Comparison of ENCODE assay signal across 10 cellular contexts in the genomic region with DNA sequence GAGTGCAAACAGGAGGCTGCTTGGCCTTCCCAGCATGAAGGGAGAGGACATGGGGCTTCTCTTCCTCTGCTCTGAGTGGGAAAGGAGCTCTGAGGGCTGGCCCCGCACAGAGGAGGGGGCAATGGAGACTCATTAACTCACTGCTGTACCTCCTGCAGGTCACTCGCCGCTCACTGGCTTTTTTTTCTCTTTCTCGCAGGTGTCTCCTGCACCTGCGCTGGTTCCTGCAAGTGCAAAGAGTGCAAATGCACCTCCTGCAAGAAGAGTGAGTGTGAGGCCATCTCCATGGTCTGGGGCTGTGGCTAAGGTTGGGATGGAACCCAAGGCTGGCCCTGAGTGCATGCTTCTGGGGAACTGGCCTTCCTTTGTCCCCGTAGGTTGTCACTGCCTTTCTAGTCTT. TPM values are rescaled to one million over a fixed set of nuclear protein-coding genes. Genes with fewer than 3 reads are reported as not detected.
DNase-seq lines count a peak whose midpoint lies in the region; ATAC-seq, FAIRE-seq and TF ChIP-seq lines count a peak whose summit lies in the region.
"Had no signal": no experiment of that assay in that cellular context is flagged by ENCODE, and none has a peak within 500 bp of the region (broad histone marks: within the 10 kb centered on the region; RNA-seq: fewer than 3 reads in every experiment).

No MANE protein-coding gene starts in this region.

- H3K4me1 ChIP-seq in DOHH2 (ENCODE audit: control insufficient read depth, low read length) (peaks cover 5% of the 10 kb centered on the region), Peyer's patch (peaks cover 0 to 18% (median 2%) of the 10 kb centered on the region in 4 donors), parathyroid adenoma (peaks cover 8% of the 10 kb centered on the region), foreskin keratinocyte (peaks cover 9% of the 10 kb centered on the region)

- no peaks in the 10 kb centered on the region for H4K20me1 ChIP-seq in DOHH2 (ENCODE audit: control insufficient read depth, insufficient read depth, low read depth, low read length)

- TF ChIP-seq CTCF in DOHH2 (IDR thresholded peaks at IDR 0.05; ENCODE audit: low read depth, low read length, poor library complexity, severe bottlenecking) (no peak), Peyer's patch (IDR thresholded peaks at IDR 0.05) (no peak), epithelial cell of proximal tubule (conservative IDR thresholded peaks at IDR 0.05; ENCODE audit: low read depth, low read length) (no peak), parathyroid adenoma (IDR thresholded peaks at IDR 0.05) (no peak), foreskin keratinocyte (conservative IDR thresholded peaks at IDR 0.05) (no peak)

- DNase-seq in Peyer's patch (no peak), epithelial cell of proximal tubule (ENCODE audit: low read depth) (no peak), foreskin keratinocyte (no peak), GM12892 (ENCODE audit: insufficient read length) (no peak), ACHN (no peak)
- DNase-seq: hippocampal formation had no signal

- no peak overlapping the region for H3K4me3 ChIP-seq in DOHH2 (ENCODE audit: low read length)
- H3K4me3 ChIP-seq in Peyer's patch, result peak overlapping the region in 3 of 4 donors; percentile 64 to 74 (median 68)
- H3K4me3 ChIP-seq in epithelial cell of proximal tubule (ENCODE audit: low read depth, low read length), result peak overlapping the region; percentile 61
- no peak overlapping the region for H3K4me3 ChIP-seq in parathyroid adenoma (ENCODE audit: low read depth, low read length)

- no peaks in the 10 kb centered on the region for H3K9me2 ChIP-seq in DOHH2 (replicated peaks; ENCODE audit: control insufficient read depth, low read length)

- H3F3A ChIP-seq in DOHH2 (ENCODE audit: control insufficient read depth, insufficient read depth), result no peaks in the 10 kb centered on the region

- H3K27ac ChIP-seq in DOHH2 (ENCODE audit: low read depth, low read length) (no peak overlapping the region), Peyer's patch (peak overlapping the region in 3 of 4 donors; percentile 74 to 86 (median 78)), parathyroid adenoma (no peak overlapping the region), foreskin keratinocyte (no peak overlapping the region)

- no peak for FAIRE-seq in GM12892 (lab: Jason Lieb, UNC)

- peak overlapping the region; percentile 85 for H2AFZ ChIP-seq in parathyroid adenoma

- H3K36me3 ChIP-seq in DOHH2 (ENCODE audit: control insufficient read depth, low read length) (no peaks in the 10 kb centered on the region), Peyer's patch (peaks cover 0 to 6% (median 0%) of the 10 kb centered on the region in 3 donors), parathyroid adenoma (ENCODE audit: control insufficient read depth, insufficient read depth, low read length) (no peaks in the 10 kb centered on the region)

- TF ChIP-seq POLR2A in Peyer's patch (IDR thresholded peaks at IDR 0.05), result no peak
- no peak for TF ChIP-seq POLR2A in GM12892 (IDR thresholded peaks at IDR 0.05; ENCODE audit: low read depth, low read length)

- in situ Hi-C loops in ACHN (cut with HindIII; ENCODE audit: low pct_ligation_motif_present, low pct_unique_long_range_greater_than_20kb, low sequenced_read_pairs), result no loop called here

- no peak overlapping the region for H3K9ac ChIP-seq in parathyroid adenoma

- ATAC-seq in HG03045 (IDR thresholded peaks at IDR 0.05; ENCODE audit: unreplicated experiment) (no peak), foreskin keratinocyte (no peak)

- peaks cover 41% of the 10 kb centered on the region for H3K27me3 ChIP-seq in DOHH2 (ENCODE audit: control insufficient read depth, low read length)
- H3K27me3 ChIP-seq in Peyer's patch, result no peaks in the 10 kb centered on the region
- H3K27me3 ChIP-seq in parathyroid adenoma (ENCODE audit: control insufficient read depth, insufficient read depth, low read length), result no peaks in the 10 kb centered on the region
- peaks cover 14% of the 10 kb centered on the region for H3K27me3 ChIP-seq in foreskin keratinocyte

- H3K4me2 ChIP-seq in DOHH2 (ENCODE audit: low read length) (peak overlapping the region; percentile 64), parathyroid adenoma (ENCODE audit: low read length) (no peak overlapping the region)

- no peaks in the 10 kb centered on the region for H3K9me3 ChIP-seq in DOHH2 (ENCODE audit: control insufficient read depth, insufficient read depth, low read length)
- no peaks in the 10 kb centered on the region for H3K9me3 ChIP-seq in Peyer's patch
- no peaks in the 10 kb centered on the region for H3K9me3 ChIP-seq in parathyroid adenoma (ENCODE audit: control insufficient read depth, low read length)

- H3K79me2 ChIP-seq in DOHH2 (ENCODE audit: control insufficient read depth, low read length) (no peaks in the 10 kb centered on the region), parathyroid adenoma (no peaks in the 10 kb centered on the region)

RNA-seq across cellular contexts. Expression of a gene that starts 0.7 kb away (rescaled TPM):
- total RNA-seq in Peyer's patch (100 to 1,000 TPM in 1 of 4 donors, 10 to 100 TPM in 2, 1 to 10 TPM in 1; 8.0 to 310 (median 44.1) TPM), epithelial cell of proximal tubule (15.3 and 95.8 TPM in 2 replicates), foreskin keratinocyte (4.9 and 5.2 TPM in 2 replicates)
- 5.1 and 8.7 TPM in 2 replicates for polyA plus RNA-seq in foreskin keratinocyte
- not detected for polyA plus RNA-seq in GM12892 (2012; ENCODE audit: missing spikeins)
- total RNA-seq: HT1080 had no signal

RNA-seq across cellular contexts. Expression of a gene that starts 6.8 kb away (rescaled TPM):
- total RNA-seq in Peyer's patch, result 10 to 100 TPM in 1 of 4 donors, not detected in 3; 39.3 TPM
- not detected in 2 replicates for total RNA-seq in epithelial cell of proximal tubule
- total RNA-seq in foreskin keratinocyte, result not detected in 2 replicates
- polyA plus RNA-seq in foreskin keratinocyte, result not detected in 2 replicates
- polyA plus RNA-seq in GM12892 (2012; ENCODE audit: missing spikeins), result not detected
- total RNA-seq: HT1080 had no signal

RNA-seq across cellular contexts. Expression of a gene that starts 9.4 kb away (rescaled TPM):
- total RNA-seq in Peyer's patch (1,000 to 10,000 TPM in 1 of 4 donors, 100 to 1,000 TPM in 2, 10 to 100 TPM in 1; 17.8 to 5,605 (median 130) TPM), epithelial cell of proximal tubule (40.2 and 1,970 TPM in 2 replicates), foreskin keratinocyte (1.7 and 8.3 TPM in 2 replicates)
- polyA plus RNA-seq in foreskin keratinocyte, result 5.5 and 13.3 TPM in 2 replicates
- polyA plus RNA-seq in GM12892 (2012; ENCODE audit: missing spikeins), result not detected

RNA-seq across cellular contexts. Expression of a gene that starts 11.1 kb away (rescaled TPM):
- 1,000 to 10,000 TPM in 1 of 4 donors, 10 to 100 TPM in 1, 1 to 10 TPM in 1, not detected in 1; 5.8 to 2,098 (median 30.1) TPM for total RNA-seq in Peyer's patch
- total RNA-seq in epithelial cell of proximal tubule, result 15.4 and 781 TPM in 2 replicates
- not detected in 2 replicates for total RNA-seq in foreskin keratinocyte
- 0.53 TPM in 1 of 2 replicates, not detected in the other for polyA plus RNA-seq in foreskin keratinocyte
- polyA plus RNA-seq in GM12892 (2012; ENCODE audit: missing spikeins), result not detected
- total RNA-seq: HT1080 had no signal

RNA-seq across cellular contexts. Expression of a gene that starts 20.0 kb away (rescaled TPM):
- 100 to 1,000 TPM in 1 of 4 donors, not detected in 3; 102 TPM for total RNA-seq in Peyer's patch
- 26.0 and 62.4 TPM in 2 replicates for total RNA-seq in epithelial cell of proximal tubule
- not detected in 2 replicates for total RNA-seq in foreskin keratinocyte
- 0.18 and 0.48 TPM in 2 replicates for polyA plus RNA-seq in foreskin keratinocyte
- polyA plus RNA-seq in GM12892 (2012; ENCODE audit: missing spikeins), result not detected
- total RNA-seq: HT1080 had no signal

Comparison
In these comparisons a context has a peak if more than half of its experiments do, and no peak if none do; other contexts are left out.
1. H3K27ac ChIP-seq: peak in Peyer's patch (3 of 4); none in DOHH2 (single experiment), parathyroid adenoma (single experiment) and foreskin keratinocyte (single experiment).
2. H3K4me3 ChIP-seq: peak in Peyer's patch (3 of 4) and epithelial cell of proximal tubule (single experiment); none in DOHH2 (single experiment) and parathyroid adenoma (single experiment).